In genomic region chr19:4052114-4052992, GRCh38 we compare ENCODE assay signal across 9 cellular contexts. TPM values are rescaled to one million over a fixed set of nuclear protein-coding genes. Genes with fewer than 3 reads are reported as not detected.
DNase-seq lines count a peak whose midpoint lies in the region; ATAC-seq lines count a peak whose summit lies in the region.
"Had no signal": no experiment of that assay in that cellular context is flagged by ENCODE, and none has a peak within 500 bp of the region (broad histone marks: within the 10 kb centered on the region; RNA-seq: fewer than 3 reads in every experiment).

No MANE protein-coding gene starts in this region.

- no peaks in the 10 kb centered on the region for H3K9me3 Mint-ChIP-seq in activated CD4-positive, alpha-beta T cell treated with anti-CD3 and anti-CD28 coated beads, Interleukin-2, amount 10 ng/mL, durations not matched to agents 7 days and 5 days

- H3K27me3 ChIP-seq in duodenal mucosa (ENCODE audit: control insufficient read depth in 1 of 2, insufficient read depth in 2 of 2, low read length in 2 of 2): no peaks in the 10 kb centered on the region
- H3K27me3 ChIP-seq in muscle layer of colon (ENCODE audit: control insufficient read depth in 1 of 2, insufficient read depth in 2 of 2, low read length in 2 of 2): no peaks in the 10 kb centered on the region
- H3K27me3 ChIP-seq: BLaER1 had no signal

- intact Hi-C loops in Right ventricle myocardium inferior (cut with DNase I): no loop called here
- intact Hi-C loops in cardiac septum (cut with DNase I): no loop called here

- H3K36me3 ChIP-seq in duodenal mucosa (ENCODE audit: control insufficient read depth in 1 of 2, insufficient read depth in 2 of 2, low read length in 2 of 2) (peaks cover 16 to 38% of the 10 kb centered on the region in 2 donors), muscle layer of colon (ENCODE audit: insufficient read depth, low read length) (peaks cover 28% of the 10 kb centered on the region)

- peaks cover 27% of the 10 kb centered on the region for H3K4me1 Mint-ChIP-seq in activated CD4-positive, alpha-beta T cell treated with anti-CD3 and anti-CD28 coated beads, Interleukin-2, amount 10 ng/mL, durations not matched to agents 7 days and 5 days

- H3K27ac Mint-ChIP-seq in activated CD4-positive, alpha-beta T cell treated with anti-CD3 and anti-CD28 coated beads, Interleukin-2, amount 10 ng/mL, durations not matched to agents 7 days and 5 days: no peak overlapping the region

- H3K27ac ChIP-seq in duodenal mucosa (ENCODE audit: low read depth, low read length): peak overlapping the region; percentile 92
- peak overlapping the region; percentile 52 for H3K27ac ChIP-seq in muscle layer of colon (ENCODE audit: low read depth, low read length)
- H3K27ac ChIP-seq: BLaER1 had no signal

- H3K4me3 ChIP-seq in duodenal mucosa (ENCODE audit: low read depth in 1 of 2, low read length in 2 of 2) (peak overlapping the region; percentile 55 to 66), muscle layer of colon (ENCODE audit: low read depth in 1 of 2, low read length in 2 of 2) (no peak overlapping the region)
- H3K4me3 ChIP-seq: BLaER1 had no signal

- H3K9me3 ChIP-seq in duodenal mucosa (ENCODE audit: control insufficient read depth in 1 of 2, low read length in 2 of 2): no peaks in the 10 kb centered on the region
- H3K9me3 ChIP-seq in muscle layer of colon (ENCODE audit: low read length): no peaks in the 10 kb centered on the region
- H3K9me3 ChIP-seq: BLaER1 had no signal

- peak; percentile 43 for ATAC-seq in Right ventricle myocardium inferior

- POLR2A ChIA-PET in activated CD4-positive, alpha-beta T cell treated with anti-CD3 and anti-CD28 coated beads, Interleukin-2, amount 10 ng/mL, durations not matched to agents 7 days and 5 days (lab: Charles Lee): no interaction called here

- CTCF ChIA-PET in activated CD4-positive, alpha-beta T cell treated with anti-CD3 and anti-CD28 coated beads, Interleukin-2, amount 10 ng/mL, durations not matched to agents 7 days and 5 days (lab: Charles Lee): no interaction called here

- peaks cover 48% of the 10 kb centered on the region for H3K36me3 Mint-ChIP-seq in activated CD4-positive, alpha-beta T cell treated with anti-CD3 and anti-CD28 coated beads, Interleukin-2, amount 10 ng/mL, durations not matched to agents 7 days and 5 days (ENCODE audit: low read depth)

- H3K4me3 Mint-ChIP-seq in activated CD4-positive, alpha-beta T cell treated with anti-CD3 and anti-CD28 coated beads, Interleukin-2, amount 10 ng/mL, durations not matched to agents 7 days and 5 days: no peak overlapping the region

- H3K27me3 Mint-ChIP-seq in activated CD4-positive, alpha-beta T cell treated with anti-CD3 and anti-CD28 coated beads, Interleukin-2, amount 10 ng/mL, durations not matched to agents 7 days and 5 days: no peaks in the 10 kb centered on the region

- DNase-seq in Right ventricle myocardium inferior (ENCODE audit: missing footprints) (peak; percentile 75), cardiac septum (ENCODE audit: low spot score) (no peak), NCI-H446 treated with DMSO at 0.1 percent for 48 hours (lab: John Stamatoyannopoulos, UW) (no peak), NCI-H226 (no peak), NCI-H128 (lab: John Stamatoyannopoulos, UW; ENCODE audit: unreplicated experiment) (no peak)
- DNase-seq in activated CD4-positive, alpha-beta T cell treated with anti-CD3 and anti-CD28 coated beads, Interleukin-2, amount 10 ng/mL, durations not matched to agents 7 days and 5 days: no peak

- H3K9ac ChIP-seq in duodenal mucosa (ENCODE audit: low read depth in 1 of 2, low read length in 2 of 2) (peak overlapping the region; percentile 69 to 75), muscle layer of colon (ENCODE audit: low read length) (no peak overlapping the region)
- H3K9ac ChIP-seq: BLaER1 had no signal

- H3K4me1 ChIP-seq in duodenal mucosa (ENCODE audit: control insufficient read depth in 1 of 2, insufficient read depth in 2 of 2, low read length in 2 of 2): peaks cover 41 to 44% of the 10 kb centered on the region in 2 donors
- H3K4me1 ChIP-seq in muscle layer of colon (ENCODE audit: insufficient read depth, low read length): peaks cover 10% of the 10 kb centered on the region
- H3K4me1 ChIP-seq: BLaER1 had no signal

RNA-seq across cellular contexts. Expression of gene ZBTB7A, which starts 14.3 kb away (rescaled TPM):
- total RNA-seq in Right ventricle myocardium inferior (30.8 TPM), cardiac septum (29.9 TPM)
- 10 to 100 TPM; 39.4 to 47.5 TPM for total RNA-seq in activated CD4-positive, alpha-beta T cell treated with anti-CD3 and anti-CD28 coated beads, Interleukin-2, amount 10 ng/mL, durations not matched to agents 7 days and 5 days

RNA-seq across cellular contexts. Expression of gene PIAS4, which starts 44.8 kb away (rescaled TPM):
- total RNA-seq in Right ventricle myocardium inferior (16.1 TPM), cardiac septum (18.4 TPM)
- total RNA-seq in activated CD4-positive, alpha-beta T cell treated with anti-CD3 and anti-CD28 coated beads, Interleukin-2, amount 10 ng/mL, durations not matched to agents 7 days and 5 days: 10 to 100 TPM; 33.3 to 40.4 TPM

Comparison
In these comparisons a context has a peak if more than half of its experiments do, and no peak if none do; other contexts are left out.
1. H3K4me3 ChIP-seq: peak in duodenal mucosa (2 of 2); none in muscle layer of colon (0 of 2).